Comparison of ENCODE assay signal across 30 cellular contexts in the genomic region with DNA sequence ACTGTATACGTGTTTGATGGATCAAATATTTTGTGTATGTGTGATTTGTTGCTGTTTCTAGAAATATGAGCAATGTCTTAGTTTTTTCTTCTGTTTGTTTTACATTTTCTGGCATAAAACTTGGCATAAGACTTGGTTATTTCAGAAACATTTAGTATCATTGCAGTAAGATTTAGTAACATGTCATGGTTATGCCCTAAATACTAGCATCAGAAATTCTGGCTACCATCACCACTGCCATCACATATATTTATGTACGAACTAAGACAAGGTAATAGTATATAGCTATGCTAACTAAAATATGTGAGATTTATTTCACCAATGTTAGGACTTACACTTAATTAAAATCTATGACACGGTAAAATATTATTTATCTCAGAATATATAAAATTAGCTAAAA. TPM values are rescaled to one million over a fixed set of nuclear protein-coding genes. Genes with fewer than 3 reads are reported as not detected.
"Had no signal": no experiment of that assay in that cellular context is flagged by ENCODE, and none has a peak within 500 bp of the region (broad histone marks: within the 10 kb centered on the region; RNA-seq: fewer than 3 reads in every experiment).

No MANE protein-coding gene starts in this region.

- H3K4me1 Mint-ChIP-seq: naive thymus-derived CD8-positive, alpha-beta T cell; nephron progenitor cell; stimulated activated memory B cell treated with anti-CD40 and anti-IgM and Interleukin-4, amounts not matched to agents 10 μg/mL and 1 μg/mL and 100 μg/mL, for 72 hours; stimulated activated naive CD8-positive, alpha-beta T cell treated with anti-CD3 and anti-CD28 coated beads, Interleukin-15, amount 100 ng/mL, for 72 hours had no signal

- DNase-seq: naive thymus-derived CD8-positive, alpha-beta T cell; nephron progenitor cell; nucleus accumbens; pancreas; psoas muscle; right cardiac atrium; spleen; stimulated activated CD4-positive, alpha-beta T cell treated with anti-CD3 and anti-CD28 coated beads, Interleukin-12 subunit alpha, Interleukin-12 subunit beta, amount 100 ng/mL, for 4 hours; stimulated activated CD4-positive, alpha-beta T cell treated with anti-CD3 and anti-CD28 coated beads, Interleukin-1b, Interleukin-23, amount 100 ng/mL, for 48 hours; stimulated activated CD4-positive, alpha-beta T cell treated with anti-CD3 and anti-CD28 coated beads, Interleukin-4, amount 100 ng/mL, for 1 hour; stimulated activated CD4-positive, alpha-beta T cell treated with anti-CD3 and anti-CD28 coated beads, Interleukin-4, amount 100 ng/mL, for 4 hours; stimulated activated CD8-positive, alpha-beta memory T cell treated with anti-CD3 and anti-CD28 coated beads, Interleukin-4, amount 100 ng/mL, for 48 hours; stimulated activated naive CD4-positive, alpha-beta T cell; stimulated activated naive CD8-positive, alpha-beta T cell treated with anti-CD3 and anti-CD28 coated beads, Interleukin-15, amount 100 ng/mL, for 72 hours; stimulated activated naive CD8-positive, alpha-beta T cell treated with anti-CD3 and anti-CD28 coated beads, Interleukin-15, Interleukin-2, amounts not matched to agents 100 U/mL and 50 U/mL, for 24 hours; substantia nigra; testis; tibial artery; transverse colon; upper lobe of right lung; uterus had no signal

- H3K27me3 ChIP-seq: neutrophil, pancreas, spleen, suprapubic skin, testis, tibial artery, transverse colon, upper lobe of right lung, uterus had no signal

- H3K9me3 Mint-ChIP-seq: naive thymus-derived CD8-positive, alpha-beta T cell; natural killer cell treated with Interleukin-12 subunit alpha and Interleukin-12 subunit beta and Interleukin-15 and Interleukin-18, amount 100 ng/mL, for 72 hours; nephron progenitor cell; stimulated activated memory B cell treated with anti-CD40 and anti-IgM and Interleukin-4, amounts not matched to agents 10 μg/mL and 1 μg/mL and 100 μg/mL, for 72 hours; stimulated activated naive CD8-positive, alpha-beta T cell treated with anti-CD3 and anti-CD28 coated beads, Interleukin-15, amount 100 ng/mL, for 72 hours; type B pancreatic cell had no signal

- H3K27ac Mint-ChIP-seq: naive thymus-derived CD8-positive, alpha-beta T cell; natural killer cell treated with Interleukin-12 subunit alpha and Interleukin-12 subunit beta and Interleukin-15 and Interleukin-18, amount 100 ng/mL, for 72 hours; nephron progenitor cell; stimulated activated memory B cell treated with anti-CD40 and anti-IgM and Interleukin-4, amounts not matched to agents 10 μg/mL and 1 μg/mL and 100 μg/mL, for 72 hours; stimulated activated naive CD8-positive, alpha-beta T cell treated with anti-CD3 and anti-CD28 coated beads, Interleukin-15, amount 100 ng/mL, for 72 hours; type B pancreatic cell had no signal

- H3K27me3 Mint-ChIP-seq: stimulated activated memory B cell treated with anti-CD40 and anti-IgM and Interleukin-4, amounts not matched to agents 10 μg/mL and 1 μg/mL and 100 μg/mL, for 72 hours; type B pancreatic cell had no signal

- H3K4me3 Mint-ChIP-seq: naive thymus-derived CD8-positive, alpha-beta T cell; natural killer cell treated with Interleukin-12 subunit alpha and Interleukin-12 subunit beta and Interleukin-15 and Interleukin-18, amount 100 ng/mL, for 72 hours; nephron progenitor cell; neural crest cell; stimulated activated memory B cell treated with anti-CD40 and anti-IgM and Interleukin-4, amounts not matched to agents 10 μg/mL and 1 μg/mL and 100 μg/mL, for 72 hours; stimulated activated naive CD8-positive, alpha-beta T cell treated with anti-CD3 and anti-CD28 coated beads, Interleukin-15, amount 100 ng/mL, for 72 hours; type B pancreatic cell had no signal

- H3K4me3 ChIP-seq: pancreas, psoas muscle, skin epidermis, smooth muscle cell, spleen, suprapubic skin, testis, tibial artery, transverse colon, upper lobe of right lung, uterus had no signal

- H3K9me3 ChIP-seq: neutrophil, pancreas, psoas muscle, spleen, suprapubic skin, testis, tibial artery, transverse colon, upper lobe of right lung, uterus had no signal

- H3K4me1 ChIP-seq: pancreas, psoas muscle, spleen, suprapubic skin, testis, tibial artery, transverse colon, upper lobe of right lung, uterus had no signal

- ATAC-seq: naive thymus-derived CD8-positive, alpha-beta T cell; natural killer cell treated with Interleukin-12 subunit alpha and Interleukin-12 subunit beta and Interleukin-15 and Interleukin-18, amount 100 ng/mL, for 72 hours; pancreas; psoas muscle; right cardiac atrium; sciatic nerve; stimulated activated memory B cell treated with anti-CD40 and anti-IgM and Interleukin-4, amounts not matched to agents 10 μg/mL and 1 μg/mL and 100 μg/mL, for 72 hours; stimulated activated naive CD8-positive, alpha-beta T cell treated with anti-CD3 and anti-CD28 coated beads, Interleukin-15, amount 100 ng/mL, for 72 hours; stimulated activated naive CD8-positive, alpha-beta T cell treated with anti-CD3 and anti-CD28 coated beads, Interleukin-15, Interleukin-2, amounts not matched to agents 100 U/mL and 50 U/mL, for 24 hours; upper lobe of right lung had no signal

- H3K36me3 Mint-ChIP-seq: naive thymus-derived CD8-positive, alpha-beta T cell; natural killer cell treated with Interleukin-12 subunit alpha and Interleukin-12 subunit beta and Interleukin-15 and Interleukin-18, amount 100 ng/mL, for 72 hours; stimulated activated memory B cell treated with anti-CD40 and anti-IgM and Interleukin-4, amounts not matched to agents 10 μg/mL and 1 μg/mL and 100 μg/mL, for 72 hours; type B pancreatic cell had no signal

- H3K36me3 ChIP-seq: neutrophil, pancreas, spleen, suprapubic skin, tibial artery, transverse colon, upper lobe of right lung, uterus had no signal

- H3K27ac ChIP-seq: neutrophil, pancreas, psoas muscle, skin epidermis, spleen, suprapubic skin, testis, tibial artery, transverse colon, upper lobe of right lung, uterus had no signal

- H3K4me2 ChIP-seq: smooth muscle cell had no signal

RNA-seq across cellular contexts. Expression of a gene that starts 10.3 kb away (rescaled TPM):
- total RNA-seq: natural killer cell treated with Interleukin-12 subunit alpha and Interleukin-12 subunit beta and Interleukin-15 and Interleukin-18, amount 100 ng/mL, for 72 hours had no signal
